9 cellular contexts compared by ENCODE assay signal in genomic region chr16:11949527-11949926, GRCh38. TPM values are rescaled to one million over a fixed set of nuclear protein-coding genes. Genes with fewer than 3 reads are reported as not detected.
DNase-seq lines count a peak whose midpoint lies in the region; ATAC-seq and TF ChIP-seq lines count a peak whose summit lies in the region.
"Had no signal": no experiment of that assay in that cellular context is flagged by ENCODE, and none has a peak within 500 bp of the region (broad histone marks: within the 10 kb centered on the region; RNA-seq: fewer than 3 reads in every experiment).

No MANE protein-coding gene starts in this region.

- DNase-seq in COR-L47 (lab: John Stamatoyannopoulos, UW) (peak; percentile 16), GM19238 (ENCODE audit: insufficient read length, low spot score) (peak; percentile 53), M059J (ENCODE audit: low read depth) (peak; percentile 74), SK-N-DZ (ENCODE audit: low spot score) (peak; percentile 61), esophagus squamous epithelium (lab: John Stamatoyannopoulos, UW) (no peak), cerebellar nuclear complex (lab: John Stamatoyannopoulos, UW) (no peak)

- H3K27me3 Mint-ChIP-seq in nephron (ENCODE audit: low read depth) = no peaks in the 10 kb centered on the region

- no peaks in the 10 kb centered on the region for H3K36me3 Mint-ChIP-seq in nephron (ENCODE audit: low read depth)

- 7 to 30% methylated on average over 4 of the region's 4 CpGs for WGBS in esophagus squamous epithelium, 2 donors

- peaks cover 6% of the 10 kb centered on the region for H3K4me1 Mint-ChIP-seq in nephron

- no peak overlapping the region for H3K4me3 ChIP-seq in esophagus squamous epithelium
- H3K4me3 ChIP-seq: SK-N-MC had no signal

- H3K36me3 ChIP-seq in esophagus squamous epithelium = no peaks in the 10 kb centered on the region

- no peak for TF ChIP-seq POLR2A in esophagus squamous epithelium (IDR thresholded peaks at IDR 0.05)

- H3K27me3 ChIP-seq in esophagus squamous epithelium = no peaks in the 10 kb centered on the region

- peak overlapping the region in 1 of 3 experiments; percentile 7 for H3K27ac Mint-ChIP-seq in nephron

- no peak overlapping the region for H3K27ac ChIP-seq in esophagus squamous epithelium
- H3K27ac ChIP-seq: SK-N-MC had no signal

- peaks cover 0 to 15% (median 0%) of the 10 kb centered on the region in 3 donors for H3K4me1 ChIP-seq in esophagus squamous epithelium

- TF ChIP-seq CTCF in esophagus squamous epithelium (IDR thresholded peaks at IDR 0.05) (peak in 5 of 6 experiments; percentile 16 to 54 (median 28)), nephron (IDR thresholded peaks at IDR 0.05; ENCODE audit: unreplicated experiment in 3 of 3) (peak; percentile 31 to 48 (median 44))

- intact Hi-C loops in esophagus squamous epithelium (cut with DNase I) = loop anchor here (5.0 kb wide), 1 partner anchor 118 kb away; no protein-coding TSS in a partner anchor

- H3K9me3 ChIP-seq in esophagus squamous epithelium = no peaks in the 10 kb centered on the region

- no peaks in the 10 kb centered on the region for H3K9me3 Mint-ChIP-seq in nephron

- H3K4me3 Mint-ChIP-seq in nephron = no peak overlapping the region

- no peak for ATAC-seq in HG03097 (IDR thresholded peaks at IDR 0.05; ENCODE audit: low FRiP score, unreplicated experiment)

RNA-seq across cellular contexts. Expression of gene NPIPB2, which starts 7.7 kb away (rescaled TPM):
- total RNA-seq in M059J (2014; rRNA removed; shearing (Covaris generic)) = 0.96 TPM in 1 of 2 replicates, not detected in the other
- 1.7 TPM in 1 of 2 replicates, not detected in the other for polyA plus RNA-seq in SK-N-DZ (2014; cell fraction: cytosol; rRNA removed)
- 9.3 and 15.2 TPM in 2 replicates for polyA plus RNA-seq in SK-N-DZ (2014; cell fraction: nucleus; rRNA removed)
- total RNA-seq in esophagus squamous epithelium = 1 to 10 TPM; 1.3 to 7.4 (median 3.2) TPM

RNA-seq across cellular contexts. Expression of gene TNFRSF17, which starts 15.5 kb away (rescaled TPM):
- total RNA-seq in M059J (2014; rRNA removed; shearing (Covaris generic)) = 0.52 TPM in 1 of 2 replicates, not detected in the other
- polyA plus RNA-seq in SK-N-DZ (2014; cell fraction: cytosol; rRNA removed) = not detected in 2 replicates
- not detected in 2 replicates for polyA plus RNA-seq in SK-N-DZ (2014; cell fraction: nucleus; rRNA removed)
- total RNA-seq in esophagus squamous epithelium = not detected

RNA-seq across cellular contexts. Expression of gene SNX29, which starts 27.0 kb away (rescaled TPM):
- 9.6 and 10.0 TPM in 2 replicates for total RNA-seq in M059J (2014; rRNA removed; shearing (Covaris generic))
- 3.8 and 6.6 TPM in 2 replicates for polyA plus RNA-seq in SK-N-DZ (2014; cell fraction: cytosol; rRNA removed)
- polyA plus RNA-seq in SK-N-DZ (2014; cell fraction: nucleus; rRNA removed) = 2.2 TPM in 2 replicates
- total RNA-seq in esophagus squamous epithelium = 10 to 100 TPM; 14.5 to 27.3 (median 15.4) TPM

RNA-seq across cellular contexts. Expression of gene GSPT1, which starts 33.8 kb away (rescaled TPM):
- total RNA-seq in M059J (2014; rRNA removed; shearing (Covaris generic)) = 77.5 and 139 TPM in 2 replicates
- polyA plus RNA-seq in SK-N-DZ (2014; cell fraction: cytosol; rRNA removed) = 65.7 and 72.3 TPM in 2 replicates
- polyA plus RNA-seq in SK-N-DZ (2014; cell fraction: nucleus; rRNA removed) = 43.5 and 47.7 TPM in 2 replicates
- 10 to 100 TPM; 55.5 to 99.0 (median 78.2) TPM for total RNA-seq in esophagus squamous epithelium

Comparison
In these comparisons a context has a peak if more than half of its experiments do, and no peak if none do; other contexts are left out.
1. DNase-seq: peak in COR-L47 (single experiment), GM19238 (single experiment), M059J (single experiment) and SK-N-DZ (single experiment); none in esophagus squamous epithelium (single experiment) and cerebellar nuclear complex (0 of 2).